ENCODE assay signal across 23 cellular contexts in genomic region chr13:43180837-43181236, GRCh38.
"Had no signal": no experiment of that assay in that cellular context is flagged by ENCODE, and none has a peak within 500 bp of the region (broad histone marks: within the 10 kb centered on the region; RNA-seq: fewer than 3 reads in every experiment).

No MANE protein-coding gene starts in this region.

- H3K36me3 ChIP-seq: esophagus squamous epithelium, gastroesophageal sphincter, left ventricle myocardium inferior, lower lobe of right lung, right lobe of liver, tibial nerve, upper lobe of right lung, vagina had no signal

- H3K4me3 ChIP-seq: esophagus squamous epithelium, gastroesophageal sphincter, left ventricle myocardium inferior, lower lobe of right lung, psoas muscle, right lobe of liver, tibial nerve, upper lobe of right lung, vagina had no signal

- ATAC-seq: gastroesophageal sphincter; left cardiac atrium; lower lobe of right lung; psoas muscle; right lobe of liver; stimulated activated memory B cell treated with anti-CD40 and anti-IgM and Interleukin-4, amounts not matched to agents 10 μg/mL and 1 μg/mL and 100 μg/mL, for 72 hours; upper lobe of right lung had no signal

- H3K9me3 ChIP-seq: esophagus squamous epithelium, gastroesophageal sphincter, left ventricle myocardium inferior, lower lobe of right lung, psoas muscle, right lobe of liver, tibial nerve, upper lobe of right lung, vagina had no signal

- H3K27ac ChIP-seq: epithelial cell of prostate, esophagus squamous epithelium, gastroesophageal sphincter, left ventricle myocardium inferior, lower lobe of right lung, psoas muscle, right lobe of liver, tibial nerve, upper lobe of right lung, vagina had no signal

- DNase-seq: cortex of kidney; effector memory CD4-positive, alpha-beta T cell; esophagus squamous epithelium; foreskin fibroblast; glutamatergic neuron; kidney; left cardiac atrium; left ventricle myocardium inferior; lower lobe of right lung; midbrain; naive B cell; psoas muscle; retina; right lobe of liver; stimulated activated CD4-positive, alpha-beta T cell treated with anti-CD3 and anti-CD28 coated beads, Interleukin-15, amount 100 ng/mL, for 24 hours; stimulated activated CD4-positive, alpha-beta T cell treated with anti-CD3 and anti-CD28 coated beads, Interleukin-1b, Interleukin-23, amount 100 ng/mL, for 48 hours; stimulated activated CD4-positive, alpha-beta T cell treated with anti-CD3 and anti-CD28 coated beads, Interleukin-4, amount 100 ng/mL, for 24 hours; upper lobe of right lung had no signal

- H3K27me3 ChIP-seq: esophagus squamous epithelium, gastroesophageal sphincter, right lobe of liver, tibial nerve, upper lobe of right lung, vagina had no signal

- H3K4me1 ChIP-seq: esophagus squamous epithelium, gastroesophageal sphincter, left ventricle myocardium inferior, lower lobe of right lung, psoas muscle, right lobe of liver, tibial nerve, upper lobe of right lung, vagina had no signal
